ENCODE assay signal across 19 cellular contexts in the genomic region with DNA sequence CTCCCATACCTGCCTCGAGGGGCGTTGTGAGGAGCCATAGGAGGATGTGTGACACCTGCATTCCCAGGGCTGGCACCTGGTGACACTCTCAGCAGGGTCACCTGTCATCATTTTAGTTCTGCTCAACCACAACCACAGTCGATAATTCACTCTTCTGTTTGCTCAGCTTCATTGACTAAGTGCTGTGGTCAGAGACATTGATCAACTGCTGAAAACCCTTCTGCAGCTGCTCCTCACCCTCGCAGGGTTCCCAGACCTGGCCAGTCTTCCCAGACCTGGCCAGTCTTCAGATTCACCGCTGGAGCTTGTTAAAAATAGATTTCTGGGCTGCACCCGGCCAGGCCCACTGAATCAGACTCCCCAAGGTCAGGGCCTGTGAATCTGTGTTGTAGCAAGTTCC.
DNase-seq lines count a peak whose midpoint lies in the region; ATAC-seq and TF ChIP-seq lines count a peak whose summit lies in the region.
"Had no signal": no experiment of that assay in that cellular context is flagged by ENCODE, and none has a peak within 500 bp of the region (broad histone marks: within the 10 kb centered on the region; RNA-seq: fewer than 3 reads in every experiment).

No MANE protein-coding gene starts in this region.

- no peak for TF ChIP-seq CTCF in progenitor cell of endocrine pancreas (IDR thresholded peaks at IDR 0.05; ENCODE audit: unreplicated experiment)
- no peak for TF ChIP-seq CTCF in nephron progenitor cell (IDR thresholded peaks at IDR 0.05)

- H3K4me3 Mint-ChIP-seq in progenitor cell of endocrine pancreas (ENCODE audit: low read depth) (no peak overlapping the region), nephron progenitor cell (no peak overlapping the region)
- H3K4me3 Mint-ChIP-seq: activated B cell treated with CpG ODN at 0.5 μM for 24 hours; activated naive CD4-positive, alpha-beta T cell treated with anti-CD3 and anti-CD28 coated beads for 36 hours; CD4-positive, alpha-beta memory T cell; endodermal cell; neural crest cell had no signal

- peaks cover 10% of the 10 kb centered on the region for H3K27me3 Mint-ChIP-seq in progenitor cell of endocrine pancreas
- peaks cover 8% of the 10 kb centered on the region for H3K27me3 Mint-ChIP-seq in nephron progenitor cell (ENCODE audit: low read depth, poor library complexity)
- H3K27me3 Mint-ChIP-seq: activated B cell treated with CpG ODN at 0.5 μM for 24 hours; CD4-positive, alpha-beta memory T cell had no signal

- H3K36me3 Mint-ChIP-seq in progenitor cell of endocrine pancreas (ENCODE audit: insufficient read depth): peaks cover 27% of the 10 kb centered on the region
- H3K36me3 Mint-ChIP-seq in nephron progenitor cell (ENCODE audit: low read depth): peaks cover 27% of the 10 kb centered on the region
- H3K36me3 Mint-ChIP-seq: CD4-positive, alpha-beta memory T cell had no signal

- peak overlapping the region; percentile 26 for H3K27ac Mint-ChIP-seq in progenitor cell of endocrine pancreas
- H3K27ac Mint-ChIP-seq in nephron progenitor cell: no peak overlapping the region
- H3K27ac Mint-ChIP-seq: activated B cell treated with CpG ODN at 0.5 μM for 24 hours; activated naive CD4-positive, alpha-beta T cell treated with anti-CD3 and anti-CD28 coated beads for 36 hours; endodermal cell had no signal

- H3K9me3 Mint-ChIP-seq in progenitor cell of endocrine pancreas (ENCODE audit: low read depth) (no peaks in the 10 kb centered on the region), nephron progenitor cell (no peaks in the 10 kb centered on the region)
- H3K9me3 Mint-ChIP-seq: activated B cell treated with CpG ODN at 0.5 μM for 24 hours; activated naive CD4-positive, alpha-beta T cell treated with anti-CD3 and anti-CD28 coated beads for 36 hours; CD4-positive, alpha-beta memory T cell; endodermal cell; neural crest cell had no signal

- DNase-seq in NCI-H1436 (lab: John Stamatoyannopoulos, UW) (peak; percentile 22), NCI-H1436 treated with DMSO at 0.1 percent for 48 hours (lab: John Stamatoyannopoulos, UW) (no peak), NCI-H1930 (lab: John Stamatoyannopoulos, UW) (peak; percentile 71 to 81), SHP77 (lab: John Stamatoyannopoulos, UW) (peak; percentile 93 to 95), progenitor cell of endocrine pancreas (ENCODE audit: low spot score, unreplicated experiment) (no peak), nephron progenitor cell (no peak), nucleus accumbens (lab: John Stamatoyannopoulos, UW) (no peak)
- DNase-seq: 8988T; activated B cell treated with CpG ODN at 0.5 μM for 24 hours; activated naive CD4-positive, alpha-beta T cell treated with anti-CD3 and anti-CD28 coated beads for 36 hours; CD4-positive, alpha-beta memory T cell; endodermal cell; mammary epithelial cell; NCI-H1048; stimulated activated CD4-positive, alpha-beta T cell treated with anti-CD3 and anti-CD28 coated beads, Interleukin-4, amount 100 ng/mL, for 1 hour; T-helper 1 cell had no signal

- no peak for ATAC-seq in HG02763 (IDR thresholded peaks at IDR 0.05; ENCODE audit: unreplicated experiment)
- ATAC-seq: right lobe of liver had no signal

- H3K4me1 Mint-ChIP-seq in progenitor cell of endocrine pancreas (ENCODE audit: low read depth): peaks cover 28% of the 10 kb centered on the region
- peaks cover 28% of the 10 kb centered on the region for H3K4me1 Mint-ChIP-seq in nephron progenitor cell
- H3K4me1 Mint-ChIP-seq: activated B cell treated with CpG ODN at 0.5 μM for 24 hours, neural crest cell had no signal

Comparison
In these comparisons a context has a peak if more than half of its experiments do, and no peak if none do; other contexts are left out.
1. DNase-seq: peak in NCI-H1436 (single experiment), NCI-H1930 (2 of 2) and SHP77 (2 of 2); none in NCI-H1436 treated with DMSO at 0.1 percent for 48 hours (single experiment), progenitor cell of endocrine pancreas (single experiment), nephron progenitor cell (single experiment) and nucleus accumbens (0 of 56).